In genomic region chr10:86655596-86655995, GRCh38 we compare ENCODE assay signal across 1 cellular context.
TF ChIP-seq lines count a peak whose summit lies in the region.

No MANE protein-coding gene starts in this region.

TF ChIP-seq in HepG2, 621 proteins besides CTCF, POLR2A, EP300 and RAD21:
- TF ChIP-seq CEBPB (IDR thresholded peaks at IDR 0.05; ENCODE audit: borderline replicate concordance, low read depth, low read length) (no peak), GTF2F1 (IDR thresholded peaks at IDR 0.05; ENCODE audit: low read length) (no peak), ZNF691 (CRISPR knock-in tag; IDR thresholded peaks at IDR 0.05; ENCODE audit: borderline replicate concordance, low read depth) (no peak), ARNTL (CRISPR knock-in tag; IDR thresholded peaks at IDR 0.05) (no peak), ZNF790 (CRISPR knock-in tag; IDR thresholded peaks at IDR 0.05; ENCODE audit: borderline replicate concordance) (no peak), ZXDC (CRISPR knock-in tag; IDR thresholded peaks at IDR 0.05) (no peak), FOXP1 (IDR thresholded peaks at IDR 0.05) (no peak), FOXP1 (CRISPR knock-in tag; IDR thresholded peaks at IDR 0.05) (no peak), ARID2 (CRISPR knock-in tag; IDR thresholded peaks at IDR 0.05; ENCODE audit: borderline replicate concordance) (no peak), ATF5 (CRISPR knock-in tag; IDR thresholded peaks at IDR 0.05; ENCODE audit: low read depth) (no peak), STAT6 (CRISPR knock-in tag; IDR thresholded peaks at IDR 0.05; ENCODE audit: borderline replicate concordance) (no peak), ZNF550 (CRISPR knock-in tag; IDR thresholded peaks at IDR 0.05; ENCODE audit: borderline replicate concordance) (no peak), DMAP1 (CRISPR knock-in tag; IDR thresholded peaks at IDR 0.05) (no peak)
